Comparison of ENCODE assay signal across 25 cellular contexts in genomic region chr6:64486952-64487351, GRCh38.
"Had no signal": no experiment of that assay in that cellular context is flagged by ENCODE, and none has a peak within 500 bp of the region (broad histone marks: within the 10 kb centered on the region; RNA-seq: fewer than 3 reads in every experiment).

No MANE protein-coding gene starts in this region.

- H3K4me3 Mint-ChIP-seq: stimulated activated effector memory CD8-positive, alpha-beta T cell treated with anti-CD3 and anti-CD28 coated beads, Interleukin-12 subunit alpha, Interleukin-12 subunit beta, amount 100 ng/mL, for 72 hours; stimulated activated memory B cell treated with anti-CD40 and anti-IgM and Interleukin-4, amounts not matched to agents 10 μg/mL and 1 μg/mL and 100 μg/mL, for 72 hours; stimulated activated naive B cell treated with anti-CD40 and anti-IgM and Interleukin-4, amounts not matched to agents 10 μg/mL and 1 μg/mL and 100 μg/mL, for 72 hours; stimulated activated naive CD8-positive, alpha-beta T cell treated with anti-CD3 and anti-CD28 coated beads, Interleukin-15, amount 100 ng/mL, for 72 hours; stimulated activated naive CD8-positive, alpha-beta T cell treated with anti-CD3 and anti-CD28 coated beads, Interleukin-15, Interleukin-2, amounts not matched to agents 100 ng/mL and 50 ng/mL, for 24 hours; type B pancreatic cell had no signal

- H3K36me3 Mint-ChIP-seq: stimulated activated effector memory CD8-positive, alpha-beta T cell treated with anti-CD3 and anti-CD28 coated beads, Interleukin-12 subunit alpha, Interleukin-12 subunit beta, amount 100 ng/mL, for 72 hours; stimulated activated memory B cell treated with anti-CD40 and anti-IgM and Interleukin-4, amounts not matched to agents 10 μg/mL and 1 μg/mL and 100 μg/mL, for 72 hours; stimulated activated naive B cell treated with anti-CD40 and anti-IgM and Interleukin-4, amounts not matched to agents 10 μg/mL and 1 μg/mL and 100 μg/mL, for 72 hours; type B pancreatic cell had no signal

- H3K4me1 Mint-ChIP-seq: stimulated activated effector memory CD8-positive, alpha-beta T cell treated with anti-CD3 and anti-CD28 coated beads, Interleukin-12 subunit alpha, Interleukin-12 subunit beta, amount 100 ng/mL, for 72 hours; stimulated activated memory B cell treated with anti-CD40 and anti-IgM and Interleukin-4, amounts not matched to agents 10 μg/mL and 1 μg/mL and 100 μg/mL, for 72 hours; stimulated activated naive B cell treated with anti-CD40 and anti-IgM and Interleukin-4, amounts not matched to agents 10 μg/mL and 1 μg/mL and 100 μg/mL, for 72 hours; stimulated activated naive CD8-positive, alpha-beta T cell treated with anti-CD3 and anti-CD28 coated beads, Interleukin-15, amount 100 ng/mL, for 72 hours had no signal

- H3K9me3 Mint-ChIP-seq: stimulated activated memory B cell treated with anti-CD40 and anti-IgM and Interleukin-4, amounts not matched to agents 10 μg/mL and 1 μg/mL and 100 μg/mL, for 72 hours; stimulated activated naive B cell treated with anti-CD40 and anti-IgM and Interleukin-4, amounts not matched to agents 10 μg/mL and 1 μg/mL and 100 μg/mL, for 72 hours; stimulated activated naive CD8-positive, alpha-beta T cell treated with anti-CD3 and anti-CD28 coated beads, Interleukin-15, amount 100 ng/mL, for 72 hours; stimulated activated naive CD8-positive, alpha-beta T cell treated with anti-CD3 and anti-CD28 coated beads, Interleukin-15, Interleukin-2, amounts not matched to agents 100 ng/mL and 50 ng/mL, for 24 hours; type B pancreatic cell had no signal

- H3K27ac Mint-ChIP-seq: stimulated activated effector memory CD8-positive, alpha-beta T cell treated with anti-CD3 and anti-CD28 coated beads, Interleukin-12 subunit alpha, Interleukin-12 subunit beta, amount 100 ng/mL, for 72 hours; stimulated activated memory B cell treated with anti-CD40 and anti-IgM and Interleukin-4, amounts not matched to agents 10 μg/mL and 1 μg/mL and 100 μg/mL, for 72 hours; stimulated activated naive B cell treated with anti-CD40 and anti-IgM and Interleukin-4, amounts not matched to agents 10 μg/mL and 1 μg/mL and 100 μg/mL, for 72 hours; stimulated activated naive CD8-positive, alpha-beta T cell treated with anti-CD3 and anti-CD28 coated beads, Interleukin-15, amount 100 ng/mL, for 72 hours; stimulated activated naive CD8-positive, alpha-beta T cell treated with anti-CD3 and anti-CD28 coated beads, Interleukin-15, Interleukin-2, amounts not matched to agents 100 ng/mL and 50 ng/mL, for 24 hours; type B pancreatic cell had no signal

- H3K27me3 Mint-ChIP-seq: stimulated activated memory B cell treated with anti-CD40 and anti-IgM and Interleukin-4, amounts not matched to agents 10 μg/mL and 1 μg/mL and 100 μg/mL, for 72 hours; stimulated activated naive B cell treated with anti-CD40 and anti-IgM and Interleukin-4, amounts not matched to agents 10 μg/mL and 1 μg/mL and 100 μg/mL, for 72 hours; stimulated activated naive CD8-positive, alpha-beta T cell treated with anti-CD3 and anti-CD28 coated beads, Interleukin-15, amount 100 ng/mL, for 72 hours; stimulated activated naive CD8-positive, alpha-beta T cell treated with anti-CD3 and anti-CD28 coated beads, Interleukin-15, Interleukin-2, amounts not matched to agents 100 ng/mL and 50 ng/mL, for 24 hours; type B pancreatic cell had no signal

- FAIRE-seq: urothelium cell line had no signal

- DNase-seq: stimulated activated CD4-positive, alpha-beta T cell treated with anti-CD3 and anti-CD28 coated beads, Interleukin-2, amount 100 ng/mL, for 48 hours; stimulated activated CD4-positive, alpha-beta T cell treated with anti-CD3 and anti-CD28 coated beads, Interleukin-4, amount 100 ng/mL, for 1 hour; stimulated activated CD4-positive, alpha-beta T cell treated with anti-CD3 and anti-CD28 coated beads, Interleukin-4, amount 100 ng/mL, for 24 hours; stimulated activated CD4-positive, alpha-beta T cell treated with anti-CD3 and anti-CD28 coated beads, Interleukin-4, amount 100 ng/mL, for 4 hours; stimulated activated CD8-positive, alpha-beta memory T cell treated with anti-CD3 and anti-CD28 coated beads, Interleukin-4, amount 100 ng/mL, for 48 hours; stimulated activated naive B cell treated with anti-CD40 and anti-IgM and Interleukin-4, amounts not matched to agents 10 μg/mL and 1 μg/mL and 100 μg/mL, for 72 hours; stimulated activated naive CD4-positive, alpha-beta T cell; stimulated activated naive CD4-positive, alpha-beta T cell treated with Interleukin-2 at 50 U/mL for 16 hours; stimulated activated naive CD8-positive, alpha-beta T cell treated with anti-CD3 and anti-CD28 coated beads, Interleukin-15, amount 100 ng/mL, for 72 hours; stimulated activated naive CD8-positive, alpha-beta T cell treated with anti-CD3 and anti-CD28 coated beads, Interleukin-15, Interleukin-2, amounts not matched to agents 100 U/mL and 50 U/mL, for 24 hours; stomach; substantia nigra; testis; thyroid gland; tibial artery; transverse colon; trophoblast cell; upper lobe of left lung; upper lobe of right lung; uterus had no signal
